ENCODE assay signal across 21 cellular contexts in the genomic region with DNA sequence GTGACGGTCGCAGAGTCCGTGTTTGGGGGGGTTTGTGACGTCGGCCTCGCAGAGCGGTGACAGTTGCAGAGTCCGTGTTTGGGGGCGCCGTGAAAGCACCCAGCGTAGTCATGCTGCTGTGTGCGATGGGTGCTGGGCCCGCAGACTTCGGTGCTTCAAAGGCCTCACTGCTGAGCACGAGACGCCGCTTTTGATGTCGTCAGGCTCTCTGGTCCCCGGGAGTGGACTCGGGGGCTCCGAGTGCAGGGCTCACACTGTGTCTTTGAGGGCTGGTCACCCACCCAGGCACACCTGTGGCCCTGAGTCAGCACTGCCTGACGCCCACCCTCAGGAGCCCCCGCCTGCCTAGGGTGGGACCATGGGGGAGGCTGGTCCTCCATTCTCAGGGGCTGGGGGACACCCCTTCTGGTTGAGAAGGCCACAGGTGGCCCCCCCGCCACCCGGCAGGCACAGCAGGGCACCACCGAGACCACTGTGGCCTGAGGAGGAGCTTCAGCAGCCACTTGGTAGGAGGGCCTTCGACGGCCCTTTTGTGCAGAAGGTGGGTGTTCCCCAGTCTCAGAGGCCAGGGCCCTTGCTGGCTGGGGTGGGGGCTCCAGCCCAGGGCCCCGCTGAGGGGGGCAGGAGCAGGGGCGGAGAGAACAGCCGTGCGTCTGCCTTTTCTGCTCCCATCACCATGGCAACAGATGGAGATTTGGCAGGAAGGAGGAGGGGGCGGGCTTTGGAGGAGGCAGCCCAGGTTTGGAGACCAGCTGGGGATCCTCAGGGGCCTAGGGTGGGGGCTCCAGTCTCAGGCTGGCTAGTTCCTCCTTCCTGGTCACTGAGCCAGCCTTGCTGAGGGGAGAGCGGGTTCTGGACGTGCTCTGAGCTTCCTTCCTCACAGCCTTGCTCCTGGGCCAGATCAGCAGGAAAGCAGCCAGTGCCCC. TPM values are rescaled to one million over a fixed set of nuclear protein-coding genes. Genes with fewer than 3 reads are reported as not detected.
DNase-seq lines count a peak whose midpoint lies in the region; TF ChIP-seq lines count a peak whose summit lies in the region.
"Had no signal": no experiment of that assay in that cellular context is flagged by ENCODE, and none has a peak within 500 bp of the region (broad histone marks: within the 10 kb centered on the region; RNA-seq: fewer than 3 reads in every experiment).

No MANE protein-coding gene starts in this region.

- H3K36me3 Mint-ChIP-seq in brain: peaks cover 31% of the 10 kb centered on the region
- H3K36me3 Mint-ChIP-seq: CD8-positive, alpha-beta memory T cell; natural killer cell treated with Interleukin-12 subunit alpha and Interleukin-12 subunit beta and Interleukin-15 and Interleukin-18, amount 100 ng/mL, for 72 hours; stimulated activated memory B cell treated with anti-CD40 and anti-IgM and Interleukin-4, amounts not matched to agents 10 μg/mL and 1 μg/mL and 100 μg/mL, for 72 hours had no signal

- no peaks in the 10 kb centered on the region for H3K27me3 Mint-ChIP-seq in brain
- H3K27me3 Mint-ChIP-seq: natural killer cell treated with Interleukin-12 subunit alpha and Interleukin-12 subunit beta and Interleukin-15 and Interleukin-18, amount 100 ng/mL, for 72 hours had no signal

- TF ChIP-seq CTCF in brain (conservative IDR thresholded peaks at IDR 0.05): no peak

- H3K4me1 Mint-ChIP-seq in brain: peaks cover 37% of the 10 kb centered on the region
- H3K4me1 Mint-ChIP-seq: CD8-positive, alpha-beta memory T cell; stimulated activated memory B cell treated with anti-CD40 and anti-IgM and Interleukin-4, amounts not matched to agents 10 μg/mL and 1 μg/mL and 100 μg/mL, for 72 hours had no signal

- peaks cover 10 to 28% (median 12%) of the 10 kb centered on the region in 5 experiments for H3K9me3 Mint-ChIP-seq in brain
- H3K9me3 Mint-ChIP-seq: natural killer cell treated with Interleukin-12 subunit alpha and Interleukin-12 subunit beta and Interleukin-15 and Interleukin-18, amount 100 ng/mL, for 72 hours; stimulated activated memory B cell treated with anti-CD40 and anti-IgM and Interleukin-4, amounts not matched to agents 10 μg/mL and 1 μg/mL and 100 μg/mL, for 72 hours had no signal

- in situ Hi-C loops in G401 (cut with HindIII; ENCODE audit: low sequenced_read_pairs): no loop called here

- peak overlapping the region in 3 of 5 experiments; percentile 51 to 75 (median 52) for H3K4me3 Mint-ChIP-seq in brain
- H3K4me3 Mint-ChIP-seq: CD8-positive, alpha-beta memory T cell; natural killer cell treated with Interleukin-12 subunit alpha and Interleukin-12 subunit beta and Interleukin-15 and Interleukin-18, amount 100 ng/mL, for 72 hours; stimulated activated memory B cell treated with anti-CD40 and anti-IgM and Interleukin-4, amounts not matched to agents 10 μg/mL and 1 μg/mL and 100 μg/mL, for 72 hours had no signal

- H3K27ac Mint-ChIP-seq in brain: peak overlapping the region in 4 of 5 experiments; percentile 49 to 98 (median 88)
- H3K27ac Mint-ChIP-seq: CD8-positive, alpha-beta memory T cell; natural killer cell treated with Interleukin-12 subunit alpha and Interleukin-12 subunit beta and Interleukin-15 and Interleukin-18, amount 100 ng/mL, for 72 hours; stimulated activated memory B cell treated with anti-CD40 and anti-IgM and Interleukin-4, amounts not matched to agents 10 μg/mL and 1 μg/mL and 100 μg/mL, for 72 hours had no signal

- DNase-seq in 8988T: peak; percentile 34
- peak; percentile 81 for DNase-seq in G401 (ENCODE audit: low spot score)
- peak; percentile 68 for DNase-seq in left kidney (ENCODE audit: low read depth, low spot score)
- DNase-seq in NCI-H748 (lab: John Stamatoyannopoulos, UW; ENCODE audit: unreplicated experiment): no peak
- DNase-seq in activated gamma-delta T cell (lab: John Stamatoyannopoulos, UW): no peak
- no peak for DNase-seq in iPS-NIHi11 (ENCODE audit: low spot score)
- DNase-seq: activated CD4-positive, alpha-beta T cell treated with anti-CD3 and anti-CD28 coated beads, Interleukin-2, amount 50 U/mL, for 48 hours; activated gamma-delta T cell treated with Interleukin-2 at 50 U/mL for 16 hours; activated T-cell treated with anti-CD3 and anti-CD28 coated beads for 4 hours; CD8-positive, alpha-beta memory T cell; DND-41; effector CD4-positive, alpha-beta T cell; Kasumi-1; left ventricle myocardium inferior; midbrain; NK-92 treated with Interleukin-12 subunit alpha and Interleukin-12 subunit beta, amount 100 ng/mL, for 24 hours; psoas muscle; stimulated activated CD4-positive, alpha-beta T cell treated with anti-CD3 and anti-CD28 coated beads, Interleukin-1b, Interleukin-23, amount 100 ng/mL, for 48 hours had no signal

RNA-seq across cellular contexts. Expression of a gene that starts 20.9 kb away (rescaled TPM):
- 5.2 and 9.2 TPM in 2 replicates for total RNA-seq in G401 (2014; rRNA removed; shearing (Covaris generic))
- polyA plus RNA-seq in brain (ENCODE audit: insufficient read depth, low read depth, low replicate concordance): 43.6 TPM

Comparison
In these comparisons a context has a peak if more than half of its experiments do, and no peak if none do; other contexts are left out.
1. DNase-seq: peak in 8988T (single experiment), G401 (single experiment) and left kidney (single experiment); none in NCI-H748 (single experiment), activated gamma-delta T cell (single experiment) and iPS-NIHi11 (single experiment).